In the genomic region with DNA sequence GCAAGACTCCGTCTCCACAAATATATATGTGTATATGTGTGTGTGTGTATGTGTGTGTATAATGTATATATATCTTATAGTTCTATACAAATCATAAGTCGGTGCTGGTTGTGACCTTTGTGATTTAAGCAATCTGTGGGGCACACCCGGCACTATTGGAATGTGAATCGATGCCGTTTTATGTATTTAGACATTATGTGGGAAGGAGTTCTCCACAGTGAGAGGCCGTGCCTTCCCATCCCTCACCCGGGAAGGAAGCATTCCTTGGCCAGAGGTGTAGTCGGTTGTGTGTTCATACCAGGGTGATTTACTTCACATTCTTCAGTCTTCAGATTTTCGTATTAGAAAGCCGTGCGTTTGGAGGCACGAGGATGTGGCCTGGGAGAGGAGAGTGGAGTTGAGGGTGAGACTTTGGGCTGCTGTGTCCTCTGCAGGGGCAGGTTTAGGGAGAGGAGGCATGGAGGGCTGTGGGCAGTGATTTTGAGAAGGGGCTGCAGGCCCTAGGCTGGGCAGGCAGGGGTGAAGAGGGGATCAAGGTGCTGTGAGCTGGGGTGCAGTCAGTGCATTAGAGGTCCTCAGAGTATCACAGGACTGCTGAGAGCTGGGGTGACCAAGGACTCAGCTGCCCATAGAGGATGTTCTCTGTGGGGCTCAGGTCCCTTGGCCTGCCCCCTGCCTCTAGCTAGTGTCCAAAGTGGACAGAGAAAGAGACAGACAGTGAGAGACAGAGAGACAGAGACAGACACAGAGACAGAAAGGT, we compare ENCODE assay signal across 1 cellular context.
TF ChIP-seq lines count a peak whose summit lies in the region.

No MANE protein-coding gene starts in this region.

TF ChIP-seq in WTC11, 78 proteins besides CTCF, POLR2A, EP300 and RAD21 (continued from another document):
- TF ChIP-seq SMAD3 (CRISPR knock-in tag; IDR thresholded peaks at IDR 0.05; ENCODE audit: borderline replicate concordance): no peak
- no peak for TF ChIP-seq NFATC4 (CRISPR knock-in tag; IDR thresholded peaks at IDR 0.05)
- no peak for TF ChIP-seq FOXP4 (CRISPR knock-in tag; IDR thresholded peaks at IDR 0.05)
- no peak for TF ChIP-seq GRHL2 (CRISPR knock-in tag; IDR thresholded peaks at IDR 0.05; ENCODE audit: insufficient replicate concordance, severe bottlenecking)
- TF ChIP-seq, protein P1, sequence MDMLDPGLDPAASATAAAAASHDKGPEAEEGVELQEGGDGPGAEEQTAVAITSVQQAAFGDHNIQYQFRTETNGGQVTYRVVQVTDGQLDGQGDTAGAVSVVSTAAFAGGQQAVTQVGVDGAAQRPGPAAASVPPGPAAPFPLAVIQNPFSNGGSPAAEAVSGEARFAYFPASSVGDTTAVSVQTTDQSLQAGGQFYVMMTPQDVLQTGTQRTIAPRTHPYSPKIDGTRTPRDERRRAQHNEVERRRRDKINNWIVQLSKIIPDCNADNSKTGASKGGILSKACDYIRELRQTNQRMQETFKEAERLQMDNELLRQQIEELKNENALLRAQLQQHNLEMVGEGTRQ (CRISPR knock-in tag; IDR thresholded peaks at IDR 0.05): no peak
- TF ChIP-seq, protein P2, sequence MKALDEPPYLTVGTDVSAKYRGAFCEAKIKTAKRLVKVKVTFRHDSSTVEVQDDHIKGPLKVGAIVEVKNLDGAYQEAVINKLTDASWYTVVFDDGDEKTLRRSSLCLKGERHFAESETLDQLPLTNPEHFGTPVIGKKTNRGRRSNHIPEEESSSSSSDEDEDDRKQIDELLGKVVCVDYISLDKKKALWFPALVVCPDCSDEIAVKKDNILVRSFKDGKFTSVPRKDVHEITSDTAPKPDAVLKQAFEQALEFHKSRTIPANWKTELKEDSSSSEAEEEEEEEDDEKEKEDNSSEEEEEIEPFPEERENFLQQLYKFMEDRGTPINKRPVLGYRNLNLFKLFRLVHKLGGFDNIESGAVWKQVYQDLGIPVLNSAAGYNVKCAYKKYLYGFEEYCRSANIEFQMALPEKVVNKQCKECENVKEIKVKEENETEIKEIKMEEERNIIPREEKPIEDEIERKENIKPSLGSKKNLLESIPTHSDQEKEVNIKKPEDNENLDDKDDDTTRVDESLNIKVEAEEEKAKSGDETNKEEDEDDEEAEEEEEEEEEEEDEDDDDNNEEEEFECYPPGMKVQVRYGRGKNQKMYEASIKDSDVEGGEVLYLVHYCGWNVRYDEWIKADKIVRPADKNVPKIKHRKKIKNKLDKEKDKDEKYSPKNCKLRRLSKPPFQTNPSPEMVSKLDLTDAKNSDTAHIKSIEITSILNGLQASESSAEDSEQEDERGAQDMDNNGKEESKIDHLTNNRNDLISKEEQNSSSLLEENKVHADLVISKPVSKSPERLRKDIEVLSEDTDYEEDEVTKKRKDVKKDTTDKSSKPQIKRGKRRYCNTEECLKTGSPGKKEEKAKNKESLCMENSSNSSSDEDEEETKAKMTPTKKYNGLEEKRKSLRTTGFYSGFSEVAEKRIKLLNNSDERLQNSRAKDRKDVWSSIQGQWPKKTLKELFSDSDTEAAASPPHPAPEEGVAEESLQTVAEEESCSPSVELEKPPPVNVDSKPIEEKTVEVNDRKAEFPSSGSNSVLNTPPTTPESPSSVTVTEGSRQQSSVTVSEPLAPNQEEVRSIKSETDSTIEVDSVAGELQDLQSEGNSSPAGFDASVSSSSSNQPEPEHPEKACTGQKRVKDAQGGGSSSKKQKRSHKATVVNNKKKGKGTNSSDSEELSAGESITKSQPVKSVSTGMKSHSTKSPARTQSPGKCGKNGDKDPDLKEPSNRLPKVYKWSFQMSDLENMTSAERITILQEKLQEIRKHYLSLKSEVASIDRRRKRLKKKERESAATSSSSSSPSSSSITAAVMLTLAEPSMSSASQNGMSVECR (CRISPR knock-in tag; IDR thresholded peaks at IDR 0.05; ENCODE audit: borderline replicate concordance): no peak
- no peak for TF ChIP-seq CREM (CRISPR knock-in tag; IDR thresholded peaks at IDR 0.05)
- TF ChIP-seq, protein P3, sequence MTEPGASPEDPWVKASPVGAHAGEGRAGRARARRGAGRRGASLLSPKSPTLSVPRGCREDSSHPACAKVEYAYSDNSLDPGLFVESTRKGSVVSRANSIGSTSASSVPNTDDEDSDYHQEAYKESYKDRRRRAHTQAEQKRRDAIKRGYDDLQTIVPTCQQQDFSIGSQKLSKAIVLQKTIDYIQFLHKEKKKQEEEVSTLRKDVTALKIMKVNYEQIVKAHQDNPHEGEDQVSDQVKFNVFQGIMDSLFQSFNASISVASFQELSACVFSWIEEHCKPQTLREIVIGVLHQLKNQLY (CRISPR knock-in tag; IDR thresholded peaks at IDR 0.05): no peak
- TF ChIP-seq, protein P4, sequence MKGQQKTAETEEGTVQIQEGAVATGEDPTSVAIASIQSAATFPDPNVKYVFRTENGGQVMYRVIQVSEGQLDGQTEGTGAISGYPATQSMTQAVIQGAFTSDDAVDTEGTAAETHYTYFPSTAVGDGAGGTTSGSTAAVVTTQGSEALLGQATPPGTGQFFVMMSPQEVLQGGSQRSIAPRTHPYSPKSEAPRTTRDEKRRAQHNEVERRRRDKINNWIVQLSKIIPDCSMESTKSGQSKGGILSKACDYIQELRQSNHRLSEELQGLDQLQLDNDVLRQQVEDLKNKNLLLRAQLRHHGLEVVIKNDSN (CRISPR knock-in tag; IDR thresholded peaks at IDR 0.05): no peak
- TF ChIP-seq TEAD1 (CRISPR knock-in tag; IDR thresholded peaks at IDR 0.05): no peak
- TF ChIP-seq, protein P5, sequence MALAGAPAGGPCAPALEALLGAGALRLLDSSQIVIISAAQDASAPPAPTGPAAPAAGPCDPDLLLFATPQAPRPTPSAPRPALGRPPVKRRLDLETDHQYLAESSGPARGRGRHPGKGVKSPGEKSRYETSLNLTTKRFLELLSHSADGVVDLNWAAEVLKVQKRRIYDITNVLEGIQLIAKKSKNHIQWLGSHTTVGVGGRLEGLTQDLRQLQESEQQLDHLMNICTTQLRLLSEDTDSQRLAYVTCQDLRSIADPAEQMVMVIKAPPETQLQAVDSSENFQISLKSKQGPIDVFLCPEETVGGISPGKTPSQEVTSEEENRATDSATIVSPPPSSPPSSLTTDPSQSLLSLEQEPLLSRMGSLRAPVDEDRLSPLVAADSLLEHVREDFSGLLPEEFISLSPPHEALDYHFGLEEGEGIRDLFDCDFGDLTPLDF (CRISPR knock-in tag; IDR thresholded peaks at IDR 0.05): no peak
- TF ChIP-seq ZNF671 (CRISPR knock-in tag; IDR thresholded peaks at IDR 0.05): no peak
